8 cellular contexts compared by ENCODE assay signal in the genomic region with DNA sequence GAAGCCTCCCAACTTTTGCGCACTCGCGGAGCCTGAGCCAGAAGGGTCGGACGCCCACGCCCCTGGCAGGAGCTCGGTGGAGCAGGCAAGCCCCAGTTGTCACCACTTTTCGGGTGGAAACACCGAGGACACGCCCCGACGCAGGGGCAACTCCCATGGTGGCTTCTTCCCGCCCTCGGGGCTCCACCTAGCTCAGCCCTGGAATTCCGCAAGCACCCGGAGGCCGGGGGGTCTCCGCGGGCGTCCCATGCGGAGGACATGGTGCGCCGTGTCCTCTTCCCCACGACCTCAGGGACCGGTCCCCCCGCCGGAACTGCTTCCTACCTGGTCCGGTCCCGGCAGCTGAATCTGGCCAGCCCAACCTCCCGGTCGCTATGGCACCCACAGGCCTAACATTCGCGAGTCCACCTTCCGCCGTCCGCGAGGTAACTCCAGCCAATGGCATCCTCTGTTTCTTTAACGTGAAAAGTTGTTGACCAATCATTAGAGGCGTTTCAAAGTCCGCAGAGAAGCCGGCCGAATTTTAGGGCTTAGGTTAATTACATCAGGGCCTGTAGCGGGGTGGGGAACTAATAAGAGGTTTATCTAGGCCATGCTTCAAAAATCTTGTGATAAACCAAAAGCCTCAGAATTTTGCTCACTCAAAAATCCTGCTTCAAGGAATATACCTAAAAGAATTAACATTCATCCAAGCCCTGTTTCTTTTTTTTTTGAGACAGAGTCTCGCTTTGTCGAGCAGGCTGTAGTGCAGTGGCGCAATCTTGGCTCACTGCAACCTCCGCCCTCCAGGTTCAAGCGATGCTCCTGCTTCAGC. TPM values are rescaled to one million over a fixed set of nuclear protein-coding genes. Genes with fewer than 3 reads are reported as not detected.
DNase-seq lines count a peak whose midpoint lies in the region; ATAC-seq and TF ChIP-seq lines count a peak whose summit lies in the region.

A gene with protein sequence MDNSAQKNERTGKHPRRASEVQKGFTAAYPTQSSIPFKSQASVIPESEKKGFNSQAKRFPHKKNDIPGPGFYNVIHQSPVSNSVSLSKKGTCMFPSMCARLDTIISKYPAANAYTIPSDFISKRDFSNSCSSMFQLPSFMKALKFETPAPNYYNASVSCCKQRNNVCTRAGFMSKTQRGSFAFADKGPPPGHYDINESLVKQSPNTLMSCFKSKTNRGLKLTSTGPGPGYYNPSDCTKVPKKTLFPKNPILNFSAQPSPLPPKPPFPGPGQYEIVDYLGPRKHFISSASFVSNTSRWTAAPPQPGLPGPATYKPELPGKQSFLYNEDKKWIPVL (minus strand): TSS at position 433 of the 814 bp plus-strand sequence. CDS start 12,394 bp downstream, outside the sequence.

- H3F3A ChIP-seq in Loucy (ENCODE audit: low read depth): no peaks in the 10 kb centered on the region
- H3F3A ChIP-seq in neural progenitor cell (ENCODE audit: low read depth): peaks cover 11% of the 10 kb centered on the region

- H2AFZ ChIP-seq in Loucy (ENCODE audit: low read length): peak within 1 kb of the TSS; percentile 97
- H2AFZ ChIP-seq in neural progenitor cell (replicated peaks): peak within 1 kb of the TSS; percentile 75

- H3K79me2 ChIP-seq in Loucy (ENCODE audit: insufficient read depth, low read length): peaks cover 25% of the 10 kb centered on the region
- peaks cover 9% of the 10 kb centered on the region for H3K79me2 ChIP-seq in neural progenitor cell (ENCODE audit: low read depth)

- TF ChIP-seq CTCF in GM10248 (IDR thresholded peaks at IDR 0.05; ENCODE audit: control extremely low read depth, extremely low read depth, low read depth, missing control alignments) (no peak), Loucy (conservative IDR thresholded peaks at IDR 0.05; ENCODE audit: low read length) (no peak), gastroesophageal sphincter (IDR thresholded peaks at IDR 0.05) (peak in 1 of 4 experiments; percentile 8), neural progenitor cell (IDR thresholded peaks at IDR 0.05) (no peak)

- peaks cover 55% of the 10 kb centered on the region for H3K4me1 Mint-ChIP-seq in activated naive CD4-positive, alpha-beta T cell treated with anti-CD3 and anti-CD28 coated beads, Interleukin-2, amount 10 ng/mL, durations not matched to agents 7 days and 5 days
- peaks cover 25% of the 10 kb centered on the region for H3K4me1 Mint-ChIP-seq in neural progenitor cell

- H3K36me3 Mint-ChIP-seq in activated naive CD4-positive, alpha-beta T cell treated with anti-CD3 and anti-CD28 coated beads, Interleukin-2, amount 10 ng/mL, durations not matched to agents 7 days and 5 days: peaks cover 16% of the 10 kb centered on the region
- H3K36me3 Mint-ChIP-seq in neural progenitor cell: no peaks in the 10 kb centered on the region

- H3K36me3 ChIP-seq in Loucy (ENCODE audit: insufficient read depth, low read length) (no peaks in the 10 kb centered on the region), gastroesophageal sphincter (no peaks in the 10 kb centered on the region), neural progenitor cell (no peaks in the 10 kb centered on the region)

- no peaks in the 10 kb centered on the region for H3K9me3 Mint-ChIP-seq in activated naive CD4-positive, alpha-beta T cell treated with anti-CD3 and anti-CD28 coated beads, Interleukin-2, amount 10 ng/mL, durations not matched to agents 7 days and 5 days
- H3K9me3 Mint-ChIP-seq in neural progenitor cell: no peaks in the 10 kb centered on the region

- H3K9me2 ChIP-seq in Loucy (replicated peaks; ENCODE audit: low read depth, low read length): no peaks in the 10 kb centered on the region

- H3K27me3 ChIP-seq in Loucy (ENCODE audit: insufficient read depth, low read length, poor library complexity, severe bottlenecking): no peaks in the 10 kb centered on the region
- H3K27me3 ChIP-seq in gastroesophageal sphincter: no peaks in the 10 kb centered on the region
- no peaks in the 10 kb centered on the region for H3K27me3 ChIP-seq in neural progenitor cell

- CTCF ChIA-PET in GM10248 (lab: Yijun Ruan, JAX): interaction anchor here (0.7 to 9.8 kb wide), 18 partner anchors 9 to 263 kb away, joined by 3 to 99 read pairs (median 4); no protein-coding TSS in a partner anchor
- CTCF ChIA-PET in activated naive CD4-positive, alpha-beta T cell treated with anti-CD3 and anti-CD28 coated beads, Interleukin-2, amount 10 ng/mL, durations not matched to agents 7 days and 5 days (lab: Charles Lee): interaction anchor here (1.0 to 5.4 kb wide), 9 partner anchors 22 to 275 kb away, joined by 3 to 72 read pairs (median 13); no protein-coding TSS in a partner anchor

- DNase-seq in GM10248 (ENCODE audit: extremely low spot score) (peak; percentile 96), SK-N-DZ (ENCODE audit: low spot score) (peak; percentile 84), neural progenitor cell (ENCODE audit: low spot score) (peak; percentile 88), stromal cell of bone marrow (ENCODE audit: low read depth) (peak; percentile 69)
- peak; percentile 87 for DNase-seq in activated naive CD4-positive, alpha-beta T cell treated with anti-CD3 and anti-CD28 coated beads, Interleukin-2, amount 10 ng/mL, durations not matched to agents 7 days and 5 days

- peaks cover 4% of the 10 kb centered on the region for H4K20me1 ChIP-seq in Loucy (ENCODE audit: insufficient read depth, low read length, poor library complexity, severe bottlenecking)
- no peaks in the 10 kb centered on the region for H4K20me1 ChIP-seq in neural progenitor cell (ENCODE audit: low read depth)

- H3K4me1 ChIP-seq in Loucy (ENCODE audit: insufficient read depth, low read length, poor library complexity, severe bottlenecking): peaks cover 43% of the 10 kb centered on the region
- peaks cover 0 to 34% (median 10%) of the 10 kb centered on the region in 3 donors for H3K4me1 ChIP-seq in gastroesophageal sphincter
- peaks cover 4% of the 10 kb centered on the region for H3K4me1 ChIP-seq in neural progenitor cell

- no peak for TF ChIP-seq EP300 in gastroesophageal sphincter (IDR thresholded peaks at IDR 0.05)

- no peaks in the 10 kb centered on the region for H3K27me3 Mint-ChIP-seq in activated naive CD4-positive, alpha-beta T cell treated with anti-CD3 and anti-CD28 coated beads, Interleukin-2, amount 10 ng/mL, durations not matched to agents 7 days and 5 days
- H3K27me3 Mint-ChIP-seq in neural progenitor cell (ENCODE audit: insufficient read depth, low read depth): peaks cover 3% of the 10 kb centered on the region

- WGBS in gastroesophageal sphincter (ENCODE audit: low coverage in 1 of 2), 2 donors: 28 to 42% methylated on average over 6 to 8 of the region's 48 CpGs

- peak within 1 kb of the TSS; percentile 82 for H3K4me2 ChIP-seq in Loucy (ENCODE audit: low read depth, low read length, poor library complexity, severe bottlenecking)
- H3K4me2 ChIP-seq in neural progenitor cell: peak within 1 kb of the TSS; percentile 91

- POLR2A ChIA-PET in GM10248 (lab: Yijun Ruan, JAX): no interaction called here

- peak within 1 kb of the TSS; percentile 87 for H3K4me3 ChIP-seq in Loucy (ENCODE audit: low read length, poor library complexity, severe bottlenecking)
- H3K4me3 ChIP-seq in gastroesophageal sphincter: peak within 1 kb of the TSS; percentile 42 to 69
- H3K4me3 ChIP-seq in neural progenitor cell: peak within 1 kb of the TSS; percentile 69

- ATAC-seq in gastroesophageal sphincter: peak; percentile 77
- no peak for ATAC-seq in HG03469 (IDR thresholded peaks at IDR 0.05; ENCODE audit: unreplicated experiment)

- peak within 1 kb of the TSS; percentile 81 for H3K27ac Mint-ChIP-seq in activated naive CD4-positive, alpha-beta T cell treated with anti-CD3 and anti-CD28 coated beads, Interleukin-2, amount 10 ng/mL, durations not matched to agents 7 days and 5 days
- H3K27ac Mint-ChIP-seq in neural progenitor cell: peak within 1 kb of the TSS; percentile 19

- H3K9ac ChIP-seq in Loucy (ENCODE audit: low read depth, low read length, poor library complexity, severe bottlenecking): peak within 1 kb of the TSS; percentile 76
- H3K9ac ChIP-seq in neural progenitor cell: peak within 1 kb of the TSS; percentile 39

- H3K9me3 ChIP-seq in Loucy (ENCODE audit: insufficient read depth, low read depth, low read length): no peaks in the 10 kb centered on the region
- no peaks in the 10 kb centered on the region for H3K9me3 ChIP-seq in gastroesophageal sphincter
- no peaks in the 10 kb centered on the region for H3K9me3 ChIP-seq in neural progenitor cell (ENCODE audit: low read depth)

- H3K27ac ChIP-seq in gastroesophageal sphincter (peak within 1 kb of the TSS in 3 of 4 donors; percentile 53 to 81 (median 64)), neural progenitor cell (no peak within 1 kb of the TSS)

- peak within 1 kb of the TSS; percentile 86 for H3K4me3 Mint-ChIP-seq in activated naive CD4-positive, alpha-beta T cell treated with anti-CD3 and anti-CD28 coated beads, Interleukin-2, amount 10 ng/mL, durations not matched to agents 7 days and 5 days
- H3K4me3 Mint-ChIP-seq in neural progenitor cell: peak within 1 kb of the TSS; percentile 90

- peak in 1 of 2 donors; percentile 26 for TF ChIP-seq POLR2A in gastroesophageal sphincter (IDR thresholded peaks at IDR 0.05)

RNA-seq across cellular contexts. Expression of the gene that starts here (rescaled TPM):
- polyA plus RNA-seq in SK-N-DZ (2014; cell fraction: cytosol; rRNA removed): 3.5 and 4.0 TPM in 2 replicates
- polyA plus RNA-seq in SK-N-DZ (2014; cell fraction: nucleus; rRNA removed): 0.99 and 2.4 TPM in 2 replicates
- 1 to 10 TPM; 2.2 to 7.6 (median 6.1) TPM for total RNA-seq in gastroesophageal sphincter
- 12.7 and 15.9 TPM in 2 replicates for total RNA-seq in neural progenitor cell (ENCODE audit: low replicate concordance)
